Comparison of ENCODE assay signal across 7 cellular contexts in the genomic region with DNA sequence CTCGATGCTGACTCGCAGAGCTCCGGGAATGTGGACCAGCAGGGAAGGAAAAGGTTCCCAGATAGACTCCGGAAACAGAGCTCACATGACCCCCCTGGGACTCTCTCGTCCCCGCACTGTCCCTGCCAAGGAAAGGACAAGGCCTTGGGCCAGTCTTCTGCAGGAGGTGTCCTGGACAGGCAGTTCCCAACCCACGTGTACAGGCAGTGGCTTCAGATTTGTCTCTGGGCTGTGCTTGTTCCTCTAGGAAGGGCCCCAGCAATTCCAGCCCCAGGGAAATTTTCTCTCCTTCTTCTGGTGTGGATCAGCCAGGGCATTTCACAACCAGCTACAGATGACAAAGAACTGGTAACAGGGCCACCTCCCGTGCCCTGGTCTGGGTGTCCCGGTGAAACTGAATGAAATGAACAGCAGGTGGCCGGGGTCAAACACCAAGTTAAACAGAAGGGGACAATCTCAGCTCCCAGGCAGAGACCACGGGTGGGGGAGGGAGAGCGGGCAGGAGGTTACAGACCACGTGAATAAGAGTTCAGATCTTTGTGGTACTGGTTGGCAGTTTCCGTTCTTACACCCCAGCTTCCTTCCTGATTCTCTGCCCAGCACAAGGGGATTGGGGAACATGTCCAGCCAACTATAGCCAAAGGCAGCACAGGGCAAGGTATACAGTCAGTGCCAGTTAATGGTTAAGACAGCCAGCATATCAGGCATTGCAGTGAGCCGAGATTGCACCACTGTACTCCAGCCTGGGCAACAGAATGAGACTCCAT. TPM values are rescaled to one million over a fixed set of nuclear protein-coding genes. Genes with fewer than 3 reads are reported as not detected.
A peak's percentile ranks its signal among the peaks of the same experiment; 100 is the strongest.
DNase-seq lines count a peak whose midpoint lies in the region; ATAC-seq and TF ChIP-seq lines count a peak whose summit lies in the region.

No MANE protein-coding gene starts in this region.

- no peaks in the 10 kb centered on the region for H3K36me3 ChIP-seq in MM.1S (replicated peaks; ENCODE audit: insufficient read depth, low read length)
- H3K36me3 ChIP-seq in testis (ENCODE audit: low read depth, missing control alignments), result no peaks in the 10 kb centered on the region
- H3K36me3 ChIP-seq in smooth muscle cell (ENCODE audit: low read depth), result no peaks in the 10 kb centered on the region

- H3K27ac ChIP-seq in MM.1S (ENCODE audit: low read length) (peak overlapping the region; percentile 56), testis (no peak overlapping the region), smooth muscle cell (ENCODE audit: low read depth) (no peak overlapping the region)

- no peaks in the 10 kb centered on the region for H3K27me3 ChIP-seq in MM.1S (replicated peaks; ENCODE audit: insufficient read depth, low read length)
- no peaks in the 10 kb centered on the region for H3K27me3 ChIP-seq in testis
- H3K27me3 ChIP-seq in smooth muscle cell (ENCODE audit: low read depth), result no peaks in the 10 kb centered on the region

- H3F3A ChIP-seq in MM.1S (ENCODE audit: insufficient read depth, low read length) (peaks cover 11% of the 10 kb centered on the region), smooth muscle cell (ENCODE audit: low read depth) (no peaks in the 10 kb centered on the region)

- 56 to 68% methylated on average over 15 of the region's 15 CpGs for WGBS in testis, 2 donors
- WGBS in smooth muscle cell (ENCODE audit: low lambda C conversion rate), result 89% methylated on average over 15 of the region's 15 CpGs

- H4K20me1 ChIP-seq in MM.1S (ENCODE audit: insufficient read depth, low read length) (no peaks in the 10 kb centered on the region), smooth muscle cell (ENCODE audit: low read depth) (no peaks in the 10 kb centered on the region)

- TF ChIP-seq CTCF in MM.1S (IDR thresholded peaks at IDR 0.05; ENCODE audit: low read length) (peak; percentile 27), testis (IDR thresholded peaks at IDR 0.05) (no peak), smooth muscle cell (IDR thresholded peaks at IDR 0.05; ENCODE audit: borderline replicate concordance, insufficient read depth, poor library complexity, severe bottlenecking) (no peak)

- H3K4me2 ChIP-seq in MM.1S (ENCODE audit: low read depth, low read length) (peak overlapping the region; percentile 44; the same call in 1 of the 2 replicates), smooth muscle cell (no peak overlapping the region)

- no peaks in the 10 kb centered on the region for H3K9me3 ChIP-seq in MM.1S (replicated peaks; ENCODE audit: insufficient read depth, low read length)
- H3K9me3 ChIP-seq in testis, result no peaks in the 10 kb centered on the region
- no peaks in the 10 kb centered on the region for H3K9me3 ChIP-seq in smooth muscle cell (replicated peaks; ENCODE audit: low read depth)

- ATAC-seq in left colon, result peak; percentile 33

- no peak overlapping the region for H3K4me3 ChIP-seq in MM.1S (ENCODE audit: low read length)
- no peak overlapping the region for H3K4me3 ChIP-seq in testis
- no peak overlapping the region for H3K4me3 ChIP-seq in smooth muscle cell

- no peak for TF ChIP-seq POLR2A in testis (IDR thresholded peaks at IDR 0.05)

- H3K79me2 ChIP-seq in MM.1S (ENCODE audit: low read length) (no peaks in the 10 kb centered on the region), smooth muscle cell (ENCODE audit: low read depth) (no peaks in the 10 kb centered on the region)

- H3K9ac ChIP-seq in MM.1S (ENCODE audit: low read length) (peak overlapping the region; percentile 17), smooth muscle cell (ENCODE audit: low read depth) (no peak overlapping the region)

- intact Hi-C loops in left colon (cut with DNase I, micrococcal nuclease), result no loop called here
- intact Hi-C loops in testis (cut with DNase I; ENCODE audit: low total_unique reads), result no loop called here

- H2AFZ ChIP-seq in MM.1S (ENCODE audit: low read length) (peak overlapping the region; percentile 59), smooth muscle cell (ENCODE audit: low read depth) (no peak overlapping the region)

- peak; percentile 87 for DNase-seq in MM.1S
- peak; percentile 82 for DNase-seq in activated CD8-positive, alpha-beta memory T cell treated with anti-CD3 and anti-CD28 coated beads, Interleukin-2, amount 50 U/mL, for 48 hours
- peak; percentile 59 to 68 for DNase-seq in left colon
- peak; percentile 36 for DNase-seq in testis
- DNase-seq in NCI-H526 treated with DMSO at 0.1 percent for 48 hours (lab: John Stamatoyannopoulos, UW), result no peak
- DNase-seq in smooth muscle cell (lab: John Stamatoyannopoulos, UW; ENCODE audit: unreplicated experiment), result no peak
- DNase-seq in NCI-H1694 treated with DMSO at 0.1 percent for 48 hours (lab: John Stamatoyannopoulos, UW), result no peak

- H3K9me2 ChIP-seq in MM.1S (replicated peaks; ENCODE audit: insufficient read depth, low read length), result no peaks in the 10 kb centered on the region

- peaks cover 35% of the 10 kb centered on the region for H3K4me1 ChIP-seq in MM.1S (ENCODE audit: low read length)
- peaks cover 2% of the 10 kb centered on the region for H3K4me1 ChIP-seq in testis
- H3K4me1 ChIP-seq in smooth muscle cell (ENCODE audit: low read depth), result no peaks in the 10 kb centered on the region

RNA-seq across cellular contexts. Expression of a gene that starts 52.2 kb away (rescaled TPM):
- 100 to 1,000 TPM; 116 to 143 TPM for total RNA-seq in left colon
- 10 to 100 TPM; 76.1 to 82.2 TPM for total RNA-seq in testis
- 76.8 TPM for polyA plus RNA-seq in testis (ENCODE audit: insufficient read depth, low read depth, low replicate concordance)
- 62.4 and 62.7 TPM in 2 replicates for total RNA-seq in smooth muscle cell
- 21.7 and 25.5 TPM in 2 replicates for polyA plus RNA-seq in smooth muscle cell

Comparison
In these comparisons a context has a peak if more than half of its experiments do, and no peak if none do; other contexts are left out.
1. DNase-seq: peak in MM.1S (single experiment), activated CD8-positive, alpha-beta memory T cell treated with anti-CD3 and anti-CD28 coated beads, Interleukin-2, amount 50 U/mL, for 48 hours (single experiment), left colon (2 of 2) and testis (single experiment); none in NCI-H526 treated with DMSO at 0.1 percent for 48 hours (single experiment), smooth muscle cell (single experiment) and NCI-H1694 treated with DMSO at 0.1 percent for 48 hours (single experiment).